In the genomic region with DNA sequence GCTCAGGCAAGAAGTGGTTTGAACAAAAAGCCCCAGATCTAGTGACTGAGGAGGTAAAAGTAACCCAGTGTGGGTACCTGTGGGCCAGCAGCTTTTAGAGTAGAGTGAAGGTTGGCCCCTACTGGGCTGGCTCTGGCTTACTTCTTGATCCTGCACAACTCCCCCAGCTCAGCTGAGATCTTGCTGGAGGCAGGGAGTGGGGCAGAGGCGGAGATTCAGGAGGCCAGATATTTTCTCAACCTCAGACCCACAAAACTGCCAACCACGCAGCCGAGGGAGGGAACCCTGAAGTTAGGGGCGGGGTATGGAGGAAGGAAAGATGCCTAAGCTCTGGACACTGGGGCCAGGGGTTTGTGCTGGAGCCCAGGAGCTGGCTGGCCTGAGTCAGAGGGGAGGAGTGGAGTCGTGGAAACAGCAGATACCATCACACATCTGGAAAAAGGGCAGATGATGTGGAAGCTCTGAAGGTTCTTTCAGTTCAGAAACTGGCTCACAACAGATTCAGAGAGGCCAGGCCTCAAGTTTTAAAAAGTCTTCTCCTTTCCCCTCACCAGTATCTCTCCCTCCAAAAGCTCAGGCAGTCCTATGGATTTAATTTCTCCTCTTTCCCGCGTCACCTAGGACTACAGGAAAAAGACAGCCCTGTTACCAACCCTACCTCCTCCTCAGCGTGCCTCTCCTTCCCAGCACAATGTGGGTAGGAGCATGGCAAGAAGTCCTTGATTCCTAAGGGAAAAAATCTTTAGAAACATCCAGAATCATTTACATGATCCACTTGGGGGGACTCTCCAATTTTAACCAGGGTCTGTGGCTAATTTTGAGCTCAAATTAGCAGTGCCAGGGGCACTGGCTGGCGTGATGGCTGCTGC, we compare ENCODE assay signal across 10 cellular contexts. TPM values are rescaled to one million over a fixed set of nuclear protein-coding genes. Genes with fewer than 3 reads are reported as not detected.
DNase-seq lines count a peak whose midpoint lies in the region; TF ChIP-seq lines count a peak whose summit lies in the region.
"Had no signal": no experiment of that assay in that cellular context is flagged by ENCODE, and none has a peak within 500 bp of the region (broad histone marks: within the 10 kb centered on the region; RNA-seq: fewer than 3 reads in every experiment).

No MANE protein-coding gene starts in this region.

- H4K20me1 ChIP-seq in hepatocyte (ENCODE audit: insufficient read depth, poor library complexity, severe bottlenecking), result peaks cover 8% of the 10 kb centered on the region

- no peak for DNase-seq in activated CD4-positive, alpha-beta T cell treated with anti-CD3 and anti-CD28 coated beads, Interleukin-2, amount 10 ng/mL, durations not matched to agents 7 days and 5 days
- no peak for DNase-seq in activated CD4-positive, alpha-beta T cell treated with anti-CD3 and anti-CD28 coated beads for 4 hours
- DNase-seq in activated CD4-positive, alpha-beta memory T cell treated with anti-CD3 and anti-CD28 coated beads for 36 hours, result peak; percentile 40
- DNase-seq in hepatocyte (ENCODE audit: low spot score) (peak; percentile 68), suprapubic skin (ENCODE audit: low spot score in 2 of 2) (no peak), NCI-H1092 (lab: John Stamatoyannopoulos, UW) (no peak), HPDE6-E6E7 (ENCODE audit: extremely low spot score) (no peak), C1 segment of cervical spinal cord (lab: John Stamatoyannopoulos, UW) (no peak)
- DNase-seq: NCI-H146 had no signal

- CTCF ChIA-PET in activated CD4-positive, alpha-beta T cell treated with anti-CD3 and anti-CD28 coated beads, Interleukin-2, amount 10 ng/mL, durations not matched to agents 7 days and 5 days (lab: Charles Lee), result interaction anchor here (0.9 to 6.7 kb wide), 14 partner anchors 8 to 473 kb away, joined by 3 to 56 read pairs (median 4); a partner anchor contains a TSS
- CTCF ChIA-PET in activated CD4-positive, alpha-beta memory T cell treated with anti-CD3 and anti-CD28 coated beads for 36 hours (lab: Charles Lee), result interaction anchor here (1.0 to 18.9 kb wide), 12 partner anchors 8 to 405 kb away, joined by 3 to 394 read pairs (median 7); a partner anchor contains a TSS

- no peak overlapping the region for H3K4me3 Mint-ChIP-seq in activated CD4-positive, alpha-beta T cell treated with anti-CD3 and anti-CD28 coated beads, Interleukin-2, amount 10 ng/mL, durations not matched to agents 7 days and 5 days
- H3K4me3 Mint-ChIP-seq in activated CD4-positive, alpha-beta memory T cell treated with anti-CD3 and anti-CD28 coated beads for 36 hours, result no peak overlapping the region

- peaks cover 40% of the 10 kb centered on the region for H3K79me2 ChIP-seq in hepatocyte

- no peaks in the 10 kb centered on the region for H3K36me3 ChIP-seq in hepatocyte (replicated peaks; ENCODE audit: insufficient read depth, low read depth)
- H3K36me3 ChIP-seq in suprapubic skin, result peaks cover 11% of the 10 kb centered on the region

- H3K4me3 ChIP-seq in hepatocyte, result no peak overlapping the region
- H3K4me3 ChIP-seq in suprapubic skin, result no peak overlapping the region

- H3K9me3 ChIP-seq in hepatocyte (ENCODE audit: low read depth) (no peaks in the 10 kb centered on the region), suprapubic skin (no peaks in the 10 kb centered on the region)

- WGBS in hepatocyte (ENCODE audit: low lambda C conversion rate, missing lambda C conversion rate), result 66% methylated on average over 9 of the region's 9 CpGs
- 56% methylated on average over 9 of the region's 9 CpGs for WGBS in suprapubic skin

- intact Hi-C loops in activated CD4-positive, alpha-beta memory T cell treated with anti-CD3 and anti-CD28 coated beads for 36 hours (cut with micrococcal nuclease), result no loop called here

- peak overlapping the region; percentile 37 for H3K4me2 ChIP-seq in hepatocyte

- peaks cover 9% of the 10 kb centered on the region for H3K4me1 ChIP-seq in hepatocyte (ENCODE audit: insufficient read depth)
- peaks cover 14% of the 10 kb centered on the region for H3K4me1 ChIP-seq in suprapubic skin

- H3K27ac Mint-ChIP-seq in activated CD4-positive, alpha-beta T cell treated with anti-CD3 and anti-CD28 coated beads, Interleukin-2, amount 10 ng/mL, durations not matched to agents 7 days and 5 days, result peak overlapping the region; percentile 55
- H3K27ac Mint-ChIP-seq in activated CD4-positive, alpha-beta memory T cell treated with anti-CD3 and anti-CD28 coated beads for 36 hours, result peak overlapping the region; percentile 62

- peaks cover 45% of the 10 kb centered on the region for H3K4me1 Mint-ChIP-seq in activated CD4-positive, alpha-beta T cell treated with anti-CD3 and anti-CD28 coated beads, Interleukin-2, amount 10 ng/mL, durations not matched to agents 7 days and 5 days
- H3K4me1 Mint-ChIP-seq in activated CD4-positive, alpha-beta memory T cell treated with anti-CD3 and anti-CD28 coated beads for 36 hours (ENCODE audit: low read depth), result peaks cover 51% of the 10 kb centered on the region

- no peak for TF ChIP-seq CTCF in hepatocyte (IDR thresholded peaks at IDR 0.05; ENCODE audit: poor library complexity)
- TF ChIP-seq CTCF in suprapubic skin (IDR thresholded peaks at IDR 0.05), result no peak

- H2AFZ ChIP-seq in hepatocyte, result no peak overlapping the region

- peaks cover 18% of the 10 kb centered on the region for H3K36me3 Mint-ChIP-seq in activated CD4-positive, alpha-beta T cell treated with anti-CD3 and anti-CD28 coated beads, Interleukin-2, amount 10 ng/mL, durations not matched to agents 7 days and 5 days (ENCODE audit: low read depth)
- H3K36me3 Mint-ChIP-seq in activated CD4-positive, alpha-beta memory T cell treated with anti-CD3 and anti-CD28 coated beads for 36 hours, result peaks cover 2% of the 10 kb centered on the region

- H3K9me2 ChIP-seq in hepatocyte (replicated peaks; ENCODE audit: insufficient read depth), result no peaks in the 10 kb centered on the region

- TF ChIP-seq POLR2A in suprapubic skin (IDR thresholded peaks at IDR 0.05), result no peak

- no peak for TF ChIP-seq EP300 in suprapubic skin (IDR thresholded peaks at IDR 0.05)

- POLR2A ChIA-PET in activated CD4-positive, alpha-beta T cell treated with anti-CD3 and anti-CD28 coated beads, Interleukin-2, amount 10 ng/mL, durations not matched to agents 7 days and 5 days (lab: Charles Lee), result interaction anchor here (1.8 kb wide), 1 partner anchor 8 kb away, joined by 5 read pairs; no protein-coding TSS in a partner anchor
- POLR2A ChIA-PET in activated CD4-positive, alpha-beta memory T cell treated with anti-CD3 and anti-CD28 coated beads for 36 hours (lab: Charles Lee), result interaction anchor here (0.8 to 2.1 kb wide), 3 partner anchors 9 to 45 kb away, joined by 3 to 13 read pairs (median 4); no protein-coding TSS in a partner anchor

- no peaks in the 10 kb centered on the region for H3K27me3 Mint-ChIP-seq in activated CD4-positive, alpha-beta T cell treated with anti-CD3 and anti-CD28 coated beads, Interleukin-2, amount 10 ng/mL, durations not matched to agents 7 days and 5 days
- no peaks in the 10 kb centered on the region for H3K27me3 Mint-ChIP-seq in activated CD4-positive, alpha-beta memory T cell treated with anti-CD3 and anti-CD28 coated beads for 36 hours

- H3K27me3 ChIP-seq in hepatocyte (no peaks in the 10 kb centered on the region), suprapubic skin (no peaks in the 10 kb centered on the region)

- no peaks in the 10 kb centered on the region for H3K9me3 Mint-ChIP-seq in activated CD4-positive, alpha-beta T cell treated with anti-CD3 and anti-CD28 coated beads, Interleukin-2, amount 10 ng/mL, durations not matched to agents 7 days and 5 days
- no peaks in the 10 kb centered on the region for H3K9me3 Mint-ChIP-seq in activated CD4-positive, alpha-beta memory T cell treated with anti-CD3 and anti-CD28 coated beads for 36 hours

- H3K27ac ChIP-seq in hepatocyte (peak overlapping the region; percentile 86), suprapubic skin (peak overlapping the region; percentile 49)
- H3K27ac ChIP-seq: C4-2B had no signal

RNA-seq across cellular contexts. Expression of a gene that starts 48.1 kb away (rescaled TPM):
- total RNA-seq in activated CD4-positive, alpha-beta T cell treated with anti-CD3 and anti-CD28 coated beads, Interleukin-2, amount 10 ng/mL, durations not matched to agents 7 days and 5 days, result 100 to 1,000 TPM in 1 of 2 experiments, 10 to 100 TPM in 1; 82.2 to 101 TPM
- total RNA-seq in activated CD4-positive, alpha-beta memory T cell treated with anti-CD3 and anti-CD28 coated beads for 36 hours, result 10 to 100 TPM; 46.3 to 47.1 TPM
- total RNA-seq in hepatocyte (22.0 and 35.6 TPM in 2 replicates), suprapubic skin (100 to 1,000 TPM in 2 of 4 donors, 10 to 100 TPM in 2; 87.6 to 253 (median 106) TPM)
- 32.2 and 33.8 TPM in 2 replicates for polyA plus RNA-seq in hepatocyte

Comparison
In these comparisons a context has a peak if more than half of its experiments do, and no peak if none do; other contexts are left out.
1. DNase-seq: peak in activated CD4-positive, alpha-beta memory T cell treated with anti-CD3 and anti-CD28 coated beads for 36 hours (single experiment) and hepatocyte (single experiment); none in activated CD4-positive, alpha-beta T cell treated with anti-CD3 and anti-CD28 coated beads, Interleukin-2, amount 10 ng/mL, durations not matched to agents 7 days and 5 days (single experiment), activated CD4-positive, alpha-beta T cell treated with anti-CD3 and anti-CD28 coated beads for 4 hours (0 of 2), suprapubic skin (0 of 2), NCI-H1092 (single experiment), HPDE6-E6E7 (single experiment) and C1 segment of cervical spinal cord (0 of 14).